13 cellular contexts compared by ENCODE assay signal in genomic region chr10:119377905-119378736, GRCh38.
DNase-seq lines count a peak whose midpoint lies in the region; ATAC-seq and TF ChIP-seq lines count a peak whose summit lies in the region.
"Had no signal": no experiment of that assay in that cellular context is flagged by ENCODE, and none has a peak within 500 bp of the region (broad histone marks: within the 10 kb centered on the region; RNA-seq: fewer than 3 reads in every experiment).

No MANE protein-coding gene starts in this region.

- no peak overlapping the region for H3K27ac Mint-ChIP-seq in activated CD8-positive, alpha-beta T cell treated with anti-CD3 and anti-CD28 coated beads, Interleukin-2, amount 10 ng/mL, durations not matched to agents 7 days and 5 days
- H3K27ac Mint-ChIP-seq in T-helper 2 cell treated with Interferon-gamma antibody and Interleukin-4, amounts not matched to agents 5 μg/mL and 100 μg/mL, for 36 hours: no peak overlapping the region

- no peak for TF ChIP-seq CTCF in upper lobe of left lung (IDR thresholded peaks at IDR 0.05)

- TF ChIP-seq EP300 in upper lobe of left lung (IDR thresholded peaks at IDR 0.05): no peak

- no peak overlapping the region for H3K4me3 ChIP-seq in upper lobe of left lung
- H3K4me3 ChIP-seq: SJCRH30 had no signal

- H3K9me3 ChIP-seq in upper lobe of left lung: no peaks in the 10 kb centered on the region
- H3K9me3 ChIP-seq: SJCRH30 had no signal

- TF ChIP-seq POLR2A in upper lobe of left lung (IDR thresholded peaks at IDR 0.05) (no peak), GM18505 (IDR thresholded peaks at IDR 0.05; ENCODE audit: borderline replicate concordance, extremely low read depth, insufficient read depth, insufficient read length) (no peak)

- peak in 1 of 2 donors; percentile 12 for ATAC-seq in upper lobe of left lung (ENCODE audit: low FRiP score in 2 of 2)
- ATAC-seq in activated CD8-positive, alpha-beta T cell treated with anti-CD3 and anti-CD28 coated beads, Interleukin-2, amount 10 ng/mL, durations not matched to agents 7 days and 5 days: no peak
- ATAC-seq in GM18505 (IDR thresholded peaks at IDR 0.05; ENCODE audit: unreplicated experiment): no peak
- ATAC-seq: activated T-cell treated with anti-CD3 and anti-CD28 coated beads, Interleukin-2, amount 50 U/mL, for 4 hours had no signal

- POLR2A ChIA-PET in activated CD8-positive, alpha-beta T cell treated with anti-CD3 and anti-CD28 coated beads, Interleukin-2, amount 10 ng/mL, durations not matched to agents 7 days and 5 days (lab: Charles Lee): no interaction called here

- H3K27me3 ChIP-seq in layer of hippocampus (ENCODE audit: control insufficient read depth, insufficient read depth, low read length): no peaks in the 10 kb centered on the region
- no peaks in the 10 kb centered on the region for H3K27me3 ChIP-seq in upper lobe of left lung
- H3K27me3 ChIP-seq: SJCRH30 had no signal

- peaks cover 0 to 20% (median 9%) of the 10 kb centered on the region in 4 donors for H3K36me3 ChIP-seq in upper lobe of left lung
- H3K36me3 ChIP-seq: SJCRH30 had no signal

- 85 to 86% methylated on average over 28 to 29 of the region's 29 CpGs for WGBS in upper lobe of left lung, 2 donors

- H3K27ac ChIP-seq in layer of hippocampus (ENCODE audit: low read depth, low read length): peak overlapping the region; percentile 69
- peak overlapping the region in 3 of 4 donors; percentile 20 to 55 (median 30) for H3K27ac ChIP-seq in upper lobe of left lung
- H3K27ac ChIP-seq: SJCRH30 had no signal

- H3K4me1 ChIP-seq in upper lobe of left lung: peaks cover 21 to 27% (median 24%) of the 10 kb centered on the region in 4 donors

- peak; percentile 82 for DNase-seq in NCI-H82 (lab: John Stamatoyannopoulos, UW)
- no peak for DNase-seq in NCI-H82 treated with DMSO at 0.1 percent for 48 hours (lab: John Stamatoyannopoulos, UW; ENCODE audit: unreplicated experiment)
- peak in 31 of 58 donors; percentile 12 to 68 (median 28) for DNase-seq in anterior cingulate cortex (lab: John Stamatoyannopoulos, UW)
- DNase-seq in upper lobe of left lung: no peak
- no peak for DNase-seq in activated CD8-positive, alpha-beta T cell treated with anti-CD3 and anti-CD28 coated beads, Interleukin-2, amount 10 ng/mL, durations not matched to agents 7 days and 5 days
- DNase-seq in T-helper 2 cell treated with Interferon-gamma antibody and Interleukin-4, amounts not matched to agents 5 μg/mL and 100 μg/mL, for 36 hours (ENCODE audit: low spot score): no peak
- DNase-seq: activated B cell treated with CpG ODN at 0.5 μM for 24 hours; activated T-cell treated with anti-CD3 and anti-CD28 coated beads, Interleukin-2, amount 50 U/mL, for 4 hours; EL; stimulated activated CD4-positive, alpha-beta T cell treated with anti-CD3 and anti-CD28 coated beads, Interleukin-2, amount 100 ng/mL, for 24 hours had no signal

- no peak overlapping the region for H3K4me3 Mint-ChIP-seq in activated CD8-positive, alpha-beta T cell treated with anti-CD3 and anti-CD28 coated beads, Interleukin-2, amount 10 ng/mL, durations not matched to agents 7 days and 5 days
- H3K4me3 Mint-ChIP-seq in T-helper 2 cell treated with Interferon-gamma antibody and Interleukin-4, amounts not matched to agents 5 μg/mL and 100 μg/mL, for 36 hours: no peak overlapping the region
- H3K4me3 Mint-ChIP-seq: activated B cell treated with CpG ODN at 0.5 μM for 24 hours; activated T-cell treated with anti-CD3 and anti-CD28 coated beads, Interleukin-2, amount 50 U/mL, for 4 hours had no signal

- no peaks in the 10 kb centered on the region for H3K9me3 Mint-ChIP-seq in activated CD8-positive, alpha-beta T cell treated with anti-CD3 and anti-CD28 coated beads, Interleukin-2, amount 10 ng/mL, durations not matched to agents 7 days and 5 days (ENCODE audit: insufficient read depth)
- H3K9me3 Mint-ChIP-seq in T-helper 2 cell treated with Interferon-gamma antibody and Interleukin-4, amounts not matched to agents 5 μg/mL and 100 μg/mL, for 36 hours: no peaks in the 10 kb centered on the region
- H3K9me3 Mint-ChIP-seq: activated T-cell treated with anti-CD3 and anti-CD28 coated beads, Interleukin-2, amount 50 U/mL, for 4 hours had no signal

- H3K4me1 Mint-ChIP-seq in activated CD8-positive, alpha-beta T cell treated with anti-CD3 and anti-CD28 coated beads, Interleukin-2, amount 10 ng/mL, durations not matched to agents 7 days and 5 days (ENCODE audit: low read depth): peaks cover 14% of the 10 kb centered on the region
- H3K4me1 Mint-ChIP-seq in T-helper 2 cell treated with Interferon-gamma antibody and Interleukin-4, amounts not matched to agents 5 μg/mL and 100 μg/mL, for 36 hours (ENCODE audit: low read depth): peaks cover 8% of the 10 kb centered on the region

- no peaks in the 10 kb centered on the region for H3K27me3 Mint-ChIP-seq in activated CD8-positive, alpha-beta T cell treated with anti-CD3 and anti-CD28 coated beads, Interleukin-2, amount 10 ng/mL, durations not matched to agents 7 days and 5 days (ENCODE audit: low read depth)
- H3K27me3 Mint-ChIP-seq in T-helper 2 cell treated with Interferon-gamma antibody and Interleukin-4, amounts not matched to agents 5 μg/mL and 100 μg/mL, for 36 hours (ENCODE audit: low read depth): no peaks in the 10 kb centered on the region
- H3K27me3 Mint-ChIP-seq: activated B cell treated with CpG ODN at 0.5 μM for 24 hours had no signal

- peaks cover 24% of the 10 kb centered on the region for H3K36me3 Mint-ChIP-seq in activated CD8-positive, alpha-beta T cell treated with anti-CD3 and anti-CD28 coated beads, Interleukin-2, amount 10 ng/mL, durations not matched to agents 7 days and 5 days (ENCODE audit: low read depth)
- peaks cover 25% of the 10 kb centered on the region for H3K36me3 Mint-ChIP-seq in T-helper 2 cell treated with Interferon-gamma antibody and Interleukin-4, amounts not matched to agents 5 μg/mL and 100 μg/mL, for 36 hours (ENCODE audit: low read depth)

- CTCF ChIA-PET in activated CD8-positive, alpha-beta T cell treated with anti-CD3 and anti-CD28 coated beads, Interleukin-2, amount 10 ng/mL, durations not matched to agents 7 days and 5 days (lab: Charles Lee): no interaction called here

Comparison
In these comparisons a context has a peak if more than half of its experiments do, and no peak if none do; other contexts are left out.
1. DNase-seq: peak in NCI-H82 (single experiment) and anterior cingulate cortex (31 of 58); none in NCI-H82 treated with DMSO at 0.1 percent for 48 hours (single experiment), upper lobe of left lung (0 of 2), activated CD8-positive, alpha-beta T cell treated with anti-CD3 and anti-CD28 coated beads, Interleukin-2, amount 10 ng/mL, durations not matched to agents 7 days and 5 days (single experiment) and T-helper 2 cell treated with Interferon-gamma antibody and Interleukin-4, amounts not matched to agents 5 μg/mL and 100 μg/mL, for 36 hours (single experiment).